22 cellular contexts compared by ENCODE assay signal in genomic region chr3:51716805-51717204, GRCh38. TPM values are rescaled to one million over a fixed set of nuclear protein-coding genes. Genes with fewer than 3 reads are reported as not detected.
"Had no signal": no experiment of that assay in that cellular context is flagged by ENCODE, and none has a peak within 500 bp of the region (broad histone marks: within the 10 kb centered on the region; RNA-seq: fewer than 3 reads in every experiment).

No MANE protein-coding gene starts in this region.

- H3K9me3 Mint-ChIP-seq: activated CD4-positive, alpha-beta T cell treated with anti-CD3 and anti-CD28 coated beads, Interleukin-2, amount 10 ng/mL, durations not matched to agents 7 days and 5 days; activated naive CD8-positive, alpha-beta T cell treated with anti-CD3 and anti-CD28 coated beads for 36 hours; activated T-helper 1 cell treated with anti-CD3 and anti-CD28 coated beads, Interleukin-12 subunit alpha, Interleukin-12 subunit beta, Interleukin-2, Interleukin-4 antibody, amounts not matched to agents 30 ng/mL and 10 ng/mL and 1 ng/mL, durations not matched to agents 14 hours and 24 hours and 36 hours; immature natural killer cell; memory B cell; neural progenitor cell; T-cell had no signal

- ATAC-seq: body of pancreas; psoas muscle; right cardiac atrium; stimulated activated naive CD8-positive, alpha-beta T cell treated with anti-CD3 and anti-CD28 coated beads, Interleukin-15, Interleukin-2, amounts not matched to agents 100 U/mL and 50 U/mL, for 24 hours; T-cell had no signal

- H3K27me3 ChIP-seq: body of pancreas, heart left ventricle, neural progenitor cell had no signal

- H3K4me3 Mint-ChIP-seq: activated CD4-positive, alpha-beta T cell treated with anti-CD3 and anti-CD28 coated beads, Interleukin-2, amount 10 ng/mL, durations not matched to agents 7 days and 5 days; activated naive CD8-positive, alpha-beta T cell treated with anti-CD3 and anti-CD28 coated beads for 36 hours; activated T-helper 1 cell treated with anti-CD3 and anti-CD28 coated beads, Interleukin-12 subunit alpha, Interleukin-12 subunit beta, Interleukin-2, Interleukin-4 antibody, amounts not matched to agents 30 ng/mL and 10 ng/mL and 1 ng/mL, durations not matched to agents 14 hours and 24 hours and 36 hours; immature natural killer cell; memory B cell; neural progenitor cell; T-cell had no signal

- DNase-seq: activated CD4-positive, alpha-beta T cell treated with anti-CD3 and anti-CD28 coated beads, Interleukin-2, amount 10 ng/mL, durations not matched to agents 7 days and 5 days; activated CD4-positive, CD25-positive, alpha-beta regulatory T cell; activated naive CD8-positive, alpha-beta T cell treated with anti-CD3 and anti-CD28 coated beads for 36 hours; amniotic stem cell; body of pancreas; erythroblast; foreskin melanocyte; heart left ventricle; immature natural killer cell; psoas muscle; right cardiac atrium; stimulated activated CD4-positive, alpha-beta T cell treated with anti-CD3 and anti-CD28 coated beads, Interleukin-2, amount 100 ng/mL, for 24 hours; stimulated activated naive CD8-positive, alpha-beta T cell treated with anti-CD3 and anti-CD28 coated beads, Interleukin-15, Interleukin-2, amounts not matched to agents 100 U/mL and 50 U/mL, for 24 hours; substantia nigra; tibial artery had no signal

- H3K27me3 Mint-ChIP-seq: activated CD4-positive, alpha-beta T cell treated with anti-CD3 and anti-CD28 coated beads, Interleukin-2, amount 10 ng/mL, durations not matched to agents 7 days and 5 days; activated naive CD8-positive, alpha-beta T cell treated with anti-CD3 and anti-CD28 coated beads for 36 hours; T-cell had no signal

- H3K4me3 ChIP-seq: body of pancreas, heart left ventricle, neural progenitor cell, psoas muscle, tibial artery had no signal

- FAIRE-seq: colon, endometrium had no signal

- H3K36me3 ChIP-seq: heart left ventricle, neural progenitor cell, tibial artery had no signal

- H3K36me3 Mint-ChIP-seq: activated naive CD8-positive, alpha-beta T cell treated with anti-CD3 and anti-CD28 coated beads for 36 hours; neural progenitor cell had no signal

RNA-seq across cellular contexts. Expression of gene GRM2, which starts 9.9 kb away (rescaled TPM):
- total RNA-seq: skeletal muscle tissue had no signal
- polyA plus RNA-seq: immature natural killer cell had no signal
